ENCODE assay signal across 28 cellular contexts in the genomic region with DNA sequence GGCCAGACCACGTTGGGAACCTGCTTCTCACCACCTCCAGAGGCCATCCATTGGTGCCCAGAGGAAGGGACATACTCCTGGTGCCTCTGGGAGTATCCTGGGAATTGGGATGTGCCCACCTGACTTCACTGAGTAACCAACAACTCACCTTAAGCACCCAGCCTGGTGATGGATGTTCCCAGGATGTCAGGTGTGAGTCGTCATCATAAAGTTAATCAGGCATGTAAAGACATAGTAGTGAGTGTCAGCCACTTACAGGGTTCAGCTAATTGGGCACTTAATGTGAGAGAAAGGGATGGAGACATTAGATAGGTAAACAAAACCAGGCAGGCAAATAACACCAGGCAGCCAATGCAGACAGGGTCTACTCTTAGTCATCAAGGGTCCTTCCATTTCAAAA. TPM values are rescaled to one million over a fixed set of nuclear protein-coding genes. Genes with fewer than 3 reads are reported as not detected.
DNase-seq lines count a peak whose midpoint lies in the region; FAIRE-seq and TF ChIP-seq lines count a peak whose summit lies in the region.
"Had no signal": no experiment of that assay in that cellular context is flagged by ENCODE, and none has a peak within 500 bp of the region (broad histone marks: within the 10 kb centered on the region; RNA-seq: fewer than 3 reads in every experiment).

No MANE protein-coding gene starts in this region.

- no peak for TF ChIP-seq CTCF in colonic mucosa (IDR thresholded peaks at IDR 0.05)

- intact Hi-C loops in colonic mucosa (cut with DNase I) = no loop called here

- FAIRE-seq in urothelium cell line (lab: Jason Lieb, UNC) = no peak
- FAIRE-seq: colon, RCC 7860 had no signal

- no peak overlapping the region for H3K4me3 ChIP-seq in colonic mucosa
- H3K4me3 ChIP-seq: testis, vagina had no signal

- no peaks in the 10 kb centered on the region for H3K36me3 ChIP-seq in colonic mucosa
- H3K36me3 ChIP-seq: neutrophil, vagina had no signal

- H3K9ac ChIP-seq in colonic mucosa (ENCODE audit: low read depth in 2 of 2, low read length in 2 of 2) = no peak overlapping the region

- H3K27me3 ChIP-seq in colonic mucosa = no peaks in the 10 kb centered on the region
- H3K27me3 ChIP-seq: testis, vagina had no signal

- H3K4me1 ChIP-seq in colonic mucosa = no peaks in the 10 kb centered on the region
- H3K4me1 ChIP-seq: testis, vagina had no signal

- DNase-seq in NCI-H1092 (lab: John Stamatoyannopoulos, UW) (peak; percentile 13), NCI-H146 (lab: John Stamatoyannopoulos, UW) (peak; percentile 75), NCI-H748 (lab: John Stamatoyannopoulos, UW; ENCODE audit: unreplicated experiment) (peak; percentile 93), islet precursor cell (peak; percentile 30), urothelium cell line (ENCODE audit: low spot score) (no peak), dermis blood vessel endothelial cell (no peak), colonic mucosa (no peak)
- DNase-seq: activated CD4-positive, alpha-beta T cell treated with anti-CD3 and anti-CD28 coated beads, Interleukin-2, amount 50 U/mL, for 48 hours; activated CD4-positive, CD25-positive, alpha-beta regulatory T cell treated with anti-CD3 and anti-CD28 coated beads, Interleukin-2, amount 50 U/mL, for 72 hours; activated gamma-delta T cell treated with Interleukin-2 at 50 U/mL for 16 hours; activated naive CD8-positive, alpha-beta T cell treated with anti-CD3 and anti-CD28 coated beads, Interleukin-2, amount 10 ng/mL, durations not matched to agents 7 days and 5 days; activated T-cell treated with anti-CD3 and anti-CD28 coated beads, Interleukin-2, amount 50 U/mL, for 48 hours; aorta; effector memory CD8-positive, alpha-beta T cell; erythroblast; Karpas-422; NCI-H2107; NCI-H524 treated with DMSO at 0.1 percent for 48 hours; posterior cingulate gyrus; right cardiac atrium; SHP77 treated with DMSO at 0.1 percent for 48 hours; stimulated activated CD4-positive, alpha-beta T cell treated with anti-CD3 and anti-CD28 coated beads, Interleukin-2, amount 100 ng/mL, for 24 hours; testis had no signal

- H3K9me3 ChIP-seq in colonic mucosa = no peaks in the 10 kb centered on the region
- H3K9me3 ChIP-seq: neutrophil, testis, vagina had no signal

- H3K27ac ChIP-seq in colonic mucosa = no peak overlapping the region
- H3K27ac ChIP-seq: neutrophil, testis, vagina had no signal

RNA-seq across cellular contexts. Expression of gene OAS1, which starts 48.0 kb away (rescaled TPM):
- total RNA-seq in dermis blood vessel endothelial cell (13.6 and 30.7 TPM in 2 replicates), colonic mucosa (100 to 1,000 TPM in 1 of 2 donors, 10 to 100 TPM in 1; 98.2 to 110 TPM)
- total RNA-seq: G401 had no signal

Comparison
In these comparisons a context has a peak if more than half of its experiments do, and no peak if none do; other contexts are left out.
1. DNase-seq: peak in NCI-H1092 (single experiment), NCI-H146 (single experiment), NCI-H748 (single experiment) and islet precursor cell (single experiment); none in urothelium cell line (single experiment), dermis blood vessel endothelial cell (single experiment) and colonic mucosa (single experiment).